Comparison of ENCODE assay signal across 8 cellular contexts in the genomic region with DNA sequence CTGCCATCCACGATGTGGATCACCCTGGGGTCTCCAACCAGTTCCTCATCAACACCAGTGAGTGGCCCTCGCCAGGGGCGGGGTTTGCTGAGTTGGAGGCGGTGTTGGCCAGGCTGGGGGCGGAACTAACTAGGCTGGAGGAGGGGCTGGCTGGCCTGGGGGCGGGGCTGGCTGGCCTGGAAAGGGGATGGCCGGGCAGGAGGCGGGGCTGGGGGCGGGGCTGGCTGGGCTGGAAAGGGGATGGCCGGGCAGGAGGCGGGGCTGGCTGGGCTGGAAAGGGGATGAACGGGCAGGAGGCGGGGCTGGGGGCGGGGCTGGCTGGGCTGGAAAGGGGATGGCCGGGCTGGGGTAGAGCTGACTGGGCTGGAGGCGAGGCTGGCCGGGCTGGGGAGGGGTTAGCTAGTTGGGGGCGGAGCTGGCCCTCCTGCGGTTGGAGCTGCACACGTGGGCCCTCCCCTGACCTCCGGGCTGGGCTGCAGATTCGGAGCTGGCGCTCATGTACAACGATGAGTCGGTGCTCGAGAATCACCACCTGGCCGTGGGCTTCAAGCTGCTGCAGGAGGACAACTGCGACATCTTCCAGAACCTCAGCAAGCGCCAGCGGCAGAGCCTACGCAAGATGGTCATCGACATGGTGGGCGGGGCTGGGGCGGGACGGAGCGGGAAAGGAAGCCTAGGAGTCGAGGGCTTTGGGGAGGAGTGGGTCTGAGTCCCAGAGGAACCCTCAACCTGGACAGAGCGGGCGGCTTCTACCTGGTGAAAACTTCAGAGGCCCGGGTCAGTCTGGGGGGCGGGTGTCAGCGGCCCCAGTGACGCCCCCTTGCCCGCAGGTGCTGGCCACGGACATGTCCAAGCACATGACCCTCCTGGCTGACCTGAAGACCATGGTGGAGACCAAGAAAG. TPM values are rescaled to one million over a fixed set of nuclear protein-coding genes. Genes with fewer than 3 reads are reported as not detected.
DNase-seq lines count a peak whose midpoint lies in the region; ATAC-seq and TF ChIP-seq lines count a peak whose summit lies in the region.

No MANE protein-coding gene starts in this region.

- H3K4me2 ChIP-seq in neural progenitor cell = peak overlapping the region; percentile 83

- H3K4me3 ChIP-seq in RWPE2 (ENCODE audit: severe bottlenecking) = peak overlapping the region; percentile 28
- peak overlapping the region; percentile 45 for H3K4me3 ChIP-seq in neural progenitor cell

- no peaks in the 10 kb centered on the region for H3K27me3 ChIP-seq in RWPE2 (ENCODE audit: insufficient read depth, poor library complexity, severe bottlenecking)
- no peaks in the 10 kb centered on the region for H3K27me3 ChIP-seq in foreskin keratinocyte
- H3K27me3 ChIP-seq in neural progenitor cell = peaks cover 11% of the 10 kb centered on the region

- peak overlapping the region; percentile 94 for H2AFZ ChIP-seq in neural progenitor cell (replicated peaks)

- no peak overlapping the region for H3K27ac Mint-ChIP-seq in neural progenitor cell

- TF ChIP-seq CTCF in RWPE2 (IDR thresholded peaks at IDR 0.05; ENCODE audit: poor library complexity, severe bottlenecking) (no peak), foreskin keratinocyte (conservative IDR thresholded peaks at IDR 0.05) (no peak), neural progenitor cell (IDR thresholded peaks at IDR 0.05) (no peak)

- in situ Hi-C loops in ACHN (cut with HindIII; ENCODE audit: low pct_ligation_motif_present, low pct_unique_long_range_greater_than_20kb, low sequenced_read_pairs) = no loop called here

- H3K4me1 ChIP-seq in RWPE2 (ENCODE audit: insufficient read depth, poor library complexity, severe bottlenecking) (no peaks in the 10 kb centered on the region), foreskin keratinocyte (no peaks in the 10 kb centered on the region), neural progenitor cell (peaks cover 3% of the 10 kb centered on the region)

- ATAC-seq in GM19035 (IDR thresholded peaks at IDR 0.05; ENCODE audit: unreplicated experiment) = peak; percentile 88
- peak; percentile 76 for ATAC-seq in HG03520 (IDR thresholded peaks at IDR 0.05; ENCODE audit: unreplicated experiment)
- peak; percentile 98 for ATAC-seq in RWPE2 (ENCODE audit: low read depth)
- peak; percentile 93 for ATAC-seq in foreskin keratinocyte
- ATAC-seq in stimulated activated naive CD8-positive, alpha-beta T cell treated with anti-CD3 and anti-CD28 coated beads, Interleukin-15, Interleukin-2, amounts not matched to agents 100 U/mL and 50 U/mL, for 24 hours = peak; percentile 96

- no peaks in the 10 kb centered on the region for H3K79me2 ChIP-seq in neural progenitor cell (ENCODE audit: low read depth)

- no peak overlapping the region for H3K27ac ChIP-seq in RWPE2 (ENCODE audit: poor library complexity, severe bottlenecking)
- H3K27ac ChIP-seq in foreskin keratinocyte = no peak overlapping the region
- no peak overlapping the region for H3K27ac ChIP-seq in neural progenitor cell

- peak overlapping the region; percentile 72 for H3K4me3 Mint-ChIP-seq in neural progenitor cell

- H3K36me3 ChIP-seq in RWPE2 (ENCODE audit: low read depth) = no peaks in the 10 kb centered on the region
- no peaks in the 10 kb centered on the region for H3K36me3 ChIP-seq in neural progenitor cell

- peaks cover 11% of the 10 kb centered on the region for H3K4me1 Mint-ChIP-seq in neural progenitor cell

- no peaks in the 10 kb centered on the region for H3K27me3 Mint-ChIP-seq in neural progenitor cell (ENCODE audit: insufficient read depth, low read depth)

- H4K20me1 ChIP-seq in neural progenitor cell (ENCODE audit: low read depth) = no peaks in the 10 kb centered on the region

- H3F3A ChIP-seq in neural progenitor cell (ENCODE audit: low read depth) = peaks cover 6% of the 10 kb centered on the region

- H3K9me3 ChIP-seq in RWPE2 (ENCODE audit: severe bottlenecking) (no peaks in the 10 kb centered on the region), neural progenitor cell (ENCODE audit: low read depth) (no peaks in the 10 kb centered on the region)

- no peak overlapping the region for H3K9ac ChIP-seq in neural progenitor cell

- H3K36me3 Mint-ChIP-seq in neural progenitor cell = no peaks in the 10 kb centered on the region

- DNase-seq in ACHN (peak; percentile 79), RWPE2 (ENCODE audit: low spot score) (peak; percentile 96), activated gamma-delta T cell treated with Interleukin-2 at 50 U/mL for 16 hours (peak; percentile 77), foreskin keratinocyte (peak; percentile 68 to 83), neural progenitor cell (ENCODE audit: low spot score) (peak; percentile 96)
- DNase-seq in stimulated activated naive CD8-positive, alpha-beta T cell treated with anti-CD3 and anti-CD28 coated beads, Interleukin-15, Interleukin-2, amounts not matched to agents 100 U/mL and 50 U/mL, for 24 hours = peak; percentile 93

- no peaks in the 10 kb centered on the region for H3K9me3 Mint-ChIP-seq in neural progenitor cell

RNA-seq across cellular contexts. Expression of a gene that starts 41.0 kb away (rescaled TPM):
- total RNA-seq in foreskin keratinocyte = 0.28 and 0.58 TPM in 2 replicates
- polyA plus RNA-seq in foreskin keratinocyte = 0.31 and 0.47 TPM in 2 replicates
- 0.37 and 1.5 TPM in 2 replicates for total RNA-seq in neural progenitor cell (ENCODE audit: low replicate concordance)

RNA-seq across cellular contexts. Expression of a gene that starts 41.9 kb away (rescaled TPM):
- total RNA-seq in foreskin keratinocyte (58.4 and 59.2 TPM in 2 replicates), neural progenitor cell (ENCODE audit: low replicate concordance) (25.2 and 41.7 TPM in 2 replicates)
- polyA plus RNA-seq in foreskin keratinocyte = 53.8 and 57.2 TPM in 2 replicates

RNA-seq across cellular contexts. Expression of a gene that starts 55.9 kb away (rescaled TPM):
- total RNA-seq in foreskin keratinocyte (12.3 and 12.4 TPM in 2 replicates), neural progenitor cell (ENCODE audit: low replicate concordance) (0.15 and 1.1 TPM in 2 replicates)
- 13.8 and 14.6 TPM in 2 replicates for polyA plus RNA-seq in foreskin keratinocyte

RNA-seq across cellular contexts. Expression of a gene that starts 58.0 kb away (rescaled TPM):
- 231 and 249 TPM in 2 replicates for total RNA-seq in foreskin keratinocyte
- 286 and 295 TPM in 2 replicates for polyA plus RNA-seq in foreskin keratinocyte
- total RNA-seq in neural progenitor cell (ENCODE audit: low replicate concordance) = 142 and 211 TPM in 2 replicates
